In the genomic region with DNA sequence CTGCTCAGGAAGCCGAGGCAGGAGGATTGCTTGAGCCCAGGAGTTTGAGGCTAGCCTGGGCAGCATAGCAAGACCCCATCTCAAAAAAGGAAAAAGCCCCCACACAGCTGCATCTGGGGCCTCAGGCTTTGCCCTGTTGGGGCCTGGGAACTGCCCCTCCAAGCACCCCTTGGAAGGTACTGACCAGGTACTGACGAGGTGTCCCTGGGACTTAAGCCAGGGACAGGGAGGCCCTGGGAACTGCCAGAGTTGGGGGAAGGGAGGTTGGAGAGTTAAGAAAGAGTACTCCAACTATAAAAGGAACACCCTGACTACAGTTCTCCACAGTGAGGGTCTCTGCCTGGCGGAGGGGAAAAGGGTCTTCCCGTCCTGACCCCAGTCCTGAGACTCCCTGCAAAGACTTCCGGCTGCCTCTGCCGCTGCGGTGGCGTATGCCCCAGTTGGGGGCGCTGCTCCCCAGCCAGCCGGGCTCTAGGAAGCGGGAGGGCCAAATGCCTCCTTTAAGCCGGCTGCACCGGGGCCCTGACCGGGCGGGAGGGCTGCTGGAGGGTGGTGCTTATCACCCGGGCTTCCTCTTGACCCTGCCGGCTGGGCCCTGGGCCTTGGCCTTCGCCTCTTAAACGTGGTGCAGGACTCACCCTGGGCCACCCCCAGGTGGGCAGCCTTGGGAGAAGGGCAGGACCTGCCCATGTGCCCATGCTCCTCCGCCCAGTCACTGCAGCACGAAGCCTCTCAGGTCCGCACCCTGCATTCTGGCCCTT, we compare ENCODE assay signal across 1 cellular context.
TF ChIP-seq lines count a peak whose summit lies in the region.

No MANE protein-coding gene starts in this region.

TF ChIP-seq in HepG2, 621 proteins besides CTCF, POLR2A, EP300 and RAD21 (continued from another document and continues in another):
- TF ChIP-seq, protein P1, sequence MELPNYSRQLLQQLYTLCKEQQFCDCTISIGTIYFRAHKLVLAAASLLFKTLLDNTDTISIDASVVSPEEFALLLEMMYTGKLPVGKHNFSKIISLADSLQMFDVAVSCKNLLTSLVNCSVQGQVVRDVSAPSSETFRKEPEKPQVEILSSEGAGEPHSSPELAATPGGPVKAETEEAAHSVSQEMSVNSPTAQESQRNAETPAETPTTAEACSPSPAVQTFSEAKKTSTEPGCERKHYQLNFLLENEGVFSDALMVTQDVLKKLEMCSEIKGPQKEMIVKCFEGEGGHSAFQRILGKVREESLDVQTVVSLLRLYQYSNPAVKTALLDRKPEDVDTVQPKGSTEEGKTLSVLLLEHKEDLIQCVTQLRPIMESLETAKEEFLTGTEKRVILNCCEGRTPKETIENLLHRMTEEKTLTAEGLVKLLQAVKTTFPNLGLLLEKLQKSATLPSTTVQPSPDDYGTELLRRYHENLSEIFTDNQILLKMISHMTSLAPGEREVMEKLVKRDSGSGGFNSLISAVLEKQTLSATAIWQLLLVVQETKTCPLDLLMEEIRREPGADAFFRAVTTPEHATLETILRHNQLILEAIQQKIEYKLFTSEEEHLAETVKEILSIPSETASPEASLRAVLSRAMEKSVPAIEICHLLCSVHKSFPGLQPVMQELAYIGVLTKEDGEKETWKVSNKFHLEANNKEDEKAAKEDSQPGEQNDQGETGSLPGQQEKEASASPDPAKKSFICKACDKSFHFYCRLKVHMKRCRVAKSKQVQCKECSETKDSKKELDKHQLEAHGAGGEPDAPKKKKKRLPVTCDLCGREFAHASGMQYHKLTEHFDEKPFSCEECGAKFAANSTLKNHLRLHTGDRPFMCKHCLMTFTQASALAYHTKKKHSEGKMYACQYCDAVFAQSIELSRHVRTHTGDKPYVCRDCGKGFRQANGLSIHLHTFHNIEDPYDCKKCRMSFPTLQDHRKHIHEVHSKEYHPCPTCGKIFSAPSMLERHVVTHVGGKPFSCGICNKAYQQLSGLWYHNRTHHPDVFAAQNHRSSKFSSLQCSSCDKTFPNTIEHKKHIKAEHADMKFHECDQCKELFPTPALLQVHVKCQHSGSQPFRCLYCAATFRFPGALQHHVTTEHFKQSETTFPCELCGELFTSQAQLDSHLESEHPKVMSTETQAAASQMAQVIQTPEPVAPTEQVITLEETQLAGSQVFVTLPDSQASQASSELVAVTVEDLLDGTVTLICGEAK (IDR thresholded peaks at IDR 0.05) = no peak
- TF ChIP-seq, protein P1 (CRISPR knock-in tag; IDR thresholded peaks at IDR 0.05) = peak; percentile 66; the same call in 1 of the 2 replicates
- TF ChIP-seq ZNF512 (CRISPR knock-in tag; IDR thresholded peaks at IDR 0.05) (no peak), ZNF143 (CRISPR knock-in tag; IDR thresholded peaks at IDR 0.05) (0 out of 2 replicates have a peak, but pooled peaks have one; percentile 5), ZNF557 (CRISPR knock-in tag; IDR thresholded peaks at IDR 0.05) (no peak), SOX6 (IDR thresholded peaks at IDR 0.05) (no peak), SOX6 (CRISPR knock-in tag; IDR thresholded peaks at IDR 0.05) (peak; percentile 53), ZGPAT (CRISPR knock-in tag; IDR thresholded peaks at IDR 0.05) (peak; percentile 74), PBX3 (CRISPR knock-in tag; IDR thresholded peaks at IDR 0.05; ENCODE audit: borderline replicate concordance) (no peak), ZNF276 (CRISPR knock-in tag; IDR thresholded peaks at IDR 0.05; ENCODE audit: low read depth) (peak; percentile 25; the same call in 1 of the 2 replicates), ARNT (IDR thresholded peaks at IDR 0.05) (no peak), ZNF513 (CRISPR knock-in tag; conservative IDR thresholded peaks at IDR 0.05) (no peak), MLX (CRISPR knock-in tag; IDR thresholded peaks at IDR 0.05) (0 out of 2 replicates have a peak, but pooled peaks have one; percentile 39), PAX8 (CRISPR knock-in tag; IDR thresholded peaks at IDR 0.05; ENCODE audit: borderline replicate concordance) (no peak), MBNL3 (CRISPR knock-in tag; conservative IDR thresholded peaks at IDR 0.05) (no peak), PHF20 (CRISPR knock-in tag; IDR thresholded peaks at IDR 0.05) (peak; percentile 46; the same call in 1 of the 2 replicates), ZSCAN9 (CRISPR knock-in tag; IDR thresholded peaks at IDR 0.05; ENCODE audit: borderline replicate concordance) (no peak), SNAPC4 (CRISPR knock-in tag; IDR thresholded peaks at IDR 0.05) (no peak), GMEB2 (CRISPR knock-in tag; IDR thresholded peaks at IDR 0.05; ENCODE audit: low read depth) (no peak), ZNF296 (CRISPR knock-in tag; conservative IDR thresholded peaks at IDR 0.05) (no peak)
